In the genomic region with DNA sequence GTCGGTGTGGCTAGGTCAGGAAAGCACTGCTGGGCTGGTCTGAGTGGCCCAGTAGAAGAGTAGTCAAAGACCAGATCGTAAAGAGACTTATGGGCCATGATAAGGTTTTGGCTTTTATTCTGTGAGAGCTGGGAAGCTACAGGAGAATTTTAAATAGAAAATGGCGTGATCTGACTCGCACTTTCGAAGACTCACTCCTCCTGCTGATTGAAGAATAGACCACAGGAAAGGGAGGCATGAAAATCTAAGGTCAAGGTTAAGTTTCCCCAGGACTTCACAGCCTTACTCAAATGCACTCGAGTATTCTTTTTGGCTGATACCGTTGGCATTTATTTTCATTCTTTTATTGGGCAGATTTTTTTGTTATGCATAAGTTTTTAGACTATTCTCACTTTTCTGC, we compare ENCODE assay signal across 1 cellular context.
TF ChIP-seq lines count a peak whose summit lies in the region.

No MANE protein-coding gene starts in this region.

TF ChIP-seq in GM23338, 12 proteins besides CTCF, POLR2A, EP300 and RAD21 (continued from another document):
- TF ChIP-seq, protein P1, sequence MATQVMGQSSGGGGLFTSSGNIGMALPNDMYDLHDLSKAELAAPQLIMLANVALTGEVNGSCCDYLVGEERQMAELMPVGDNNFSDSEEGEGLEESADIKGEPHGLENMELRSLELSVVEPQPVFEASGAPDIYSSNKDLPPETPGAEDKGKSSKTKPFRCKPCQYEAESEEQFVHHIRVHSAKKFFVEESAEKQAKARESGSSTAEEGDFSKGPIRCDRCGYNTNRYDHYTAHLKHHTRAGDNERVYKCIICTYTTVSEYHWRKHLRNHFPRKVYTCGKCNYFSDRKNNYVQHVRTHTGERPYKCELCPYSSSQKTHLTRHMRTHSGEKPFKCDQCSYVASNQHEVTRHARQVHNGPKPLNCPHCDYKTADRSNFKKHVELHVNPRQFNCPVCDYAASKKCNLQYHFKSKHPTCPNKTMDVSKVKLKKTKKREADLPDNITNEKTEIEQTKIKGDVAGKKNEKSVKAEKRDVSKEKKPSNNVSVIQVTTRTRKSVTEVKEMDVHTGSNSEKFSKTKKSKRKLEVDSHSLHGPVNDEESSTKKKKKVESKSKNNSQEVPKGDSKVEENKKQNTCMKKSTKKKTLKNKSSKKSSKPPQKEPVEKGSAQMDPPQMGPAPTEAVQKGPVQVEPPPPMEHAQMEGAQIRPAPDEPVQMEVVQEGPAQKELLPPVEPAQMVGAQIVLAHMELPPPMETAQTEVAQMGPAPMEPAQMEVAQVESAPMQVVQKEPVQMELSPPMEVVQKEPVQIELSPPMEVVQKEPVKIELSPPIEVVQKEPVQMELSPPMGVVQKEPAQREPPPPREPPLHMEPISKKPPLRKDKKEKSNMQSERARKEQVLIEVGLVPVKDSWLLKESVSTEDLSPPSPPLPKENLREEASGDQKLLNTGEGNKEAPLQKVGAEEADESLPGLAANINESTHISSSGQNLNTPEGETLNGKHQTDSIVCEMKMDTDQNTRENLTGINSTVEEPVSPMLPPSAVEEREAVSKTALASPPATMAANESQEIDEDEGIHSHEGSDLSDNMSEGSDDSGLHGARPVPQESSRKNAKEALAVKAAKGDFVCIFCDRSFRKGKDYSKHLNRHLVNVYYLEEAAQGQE (IDR thresholded peaks at IDR 0.05; ENCODE audit: unreplicated experiment) = no peak
- TF ChIP-seq CREB1 (CRISPR knock-in tag; IDR thresholded peaks at IDR 0.05; ENCODE audit: low read depth) (no peak), EZH2phosphoT487 (IDR thresholded peaks at IDR 0.05; ENCODE audit: unreplicated experiment) (no peak), POLR2AphosphoS5 (IDR thresholded peaks at IDR 0.05; ENCODE audit: low read depth) (no peak), JUNB (IDR thresholded peaks at IDR 0.05; ENCODE audit: unreplicated experiment) (no peak), EZH2 (IDR thresholded peaks at IDR 0.05; ENCODE audit: low read depth, unreplicated experiment) (no peak), NANOG (IDR thresholded peaks at IDR 0.05; ENCODE audit: borderline replicate concordance) (no peak)
